ENCODE assay signal across 12 cellular contexts in the genomic region with DNA sequence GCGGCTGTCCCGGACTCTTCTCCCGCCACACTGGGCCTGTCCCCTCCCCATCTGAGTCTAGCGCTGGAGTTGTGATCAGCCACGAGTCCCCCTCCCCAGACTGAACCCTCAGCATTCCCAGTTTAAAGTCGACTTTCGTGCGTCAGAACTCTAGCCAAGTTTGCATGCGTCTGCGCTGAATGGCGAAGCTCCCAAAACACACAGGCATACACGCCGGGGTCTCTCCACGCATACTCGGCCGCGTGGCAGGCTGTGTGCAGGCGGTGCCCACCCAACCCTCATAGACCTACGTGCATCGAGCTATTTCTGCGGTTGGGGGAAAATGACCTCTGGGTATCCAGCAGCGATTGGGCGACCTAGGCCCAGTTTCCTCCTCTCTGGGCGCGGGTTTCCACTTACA. TPM values are rescaled to one million over a fixed set of nuclear protein-coding genes. Genes with fewer than 3 reads are reported as not detected.
DNase-seq lines count a peak whose midpoint lies in the region; ATAC-seq, FAIRE-seq and TF ChIP-seq lines count a peak whose summit lies in the region.
"Had no signal": no experiment of that assay in that cellular context is flagged by ENCODE, and none has a peak within 500 bp of the region (broad histone marks: within the 10 kb centered on the region; RNA-seq: fewer than 3 reads in every experiment).

No MANE protein-coding gene starts in this region.

- 3 to 6% (median 3%) methylated on average over 25 of the region's 25 CpGs for WGBS in psoas muscle, 3 donors

- no peak for FAIRE-seq in GM12891 (lab: Jason Lieb, UNC)
- FAIRE-seq: urothelium cell line had no signal

- H3K27me3 Mint-ChIP-seq in activated CD4-positive, alpha-beta T cell treated with anti-CD3 and anti-CD28 coated beads, Interleukin-2, amount 10 ng/mL, durations not matched to agents 24 days and 14 days = peaks cover 68% of the 10 kb centered on the region
- H3K27me3 Mint-ChIP-seq in activated CD4-positive, alpha-beta T cell treated with anti-CD3 and anti-CD28 coated beads, Interleukin-2, amount 10 ng/mL, durations not matched to agents 7 days and 5 days = peaks cover 73% of the 10 kb centered on the region
- peaks cover 72 to 83% of the 10 kb centered on the region in 2 donors for H3K27me3 Mint-ChIP-seq in effector memory CD8-positive, alpha-beta T cell

- TF ChIP-seq CTCF in psoas muscle (IDR thresholded peaks at IDR 0.05) (no peak), uterus (IDR thresholded peaks at IDR 0.05) (no peak)

- H3K4me3 Mint-ChIP-seq in activated CD4-positive, alpha-beta T cell treated with anti-CD3 and anti-CD28 coated beads, Interleukin-2, amount 10 ng/mL, durations not matched to agents 24 days and 14 days = peak overlapping the region; percentile 73
- no peak overlapping the region for H3K4me3 Mint-ChIP-seq in activated CD4-positive, alpha-beta T cell treated with anti-CD3 and anti-CD28 coated beads, Interleukin-2, amount 10 ng/mL, durations not matched to agents 7 days and 5 days
- peak overlapping the region; percentile 56 to 69 for H3K4me3 Mint-ChIP-seq in effector memory CD8-positive, alpha-beta T cell

- H3K9me3 Mint-ChIP-seq in activated CD4-positive, alpha-beta T cell treated with anti-CD3 and anti-CD28 coated beads, Interleukin-2, amount 10 ng/mL, durations not matched to agents 24 days and 14 days = no peaks in the 10 kb centered on the region
- peaks cover 1% of the 10 kb centered on the region for H3K9me3 Mint-ChIP-seq in activated CD4-positive, alpha-beta T cell treated with anti-CD3 and anti-CD28 coated beads, Interleukin-2, amount 10 ng/mL, durations not matched to agents 7 days and 5 days
- no peaks in the 10 kb centered on the region for H3K9me3 Mint-ChIP-seq in effector memory CD8-positive, alpha-beta T cell
- H3K9me3 Mint-ChIP-seq: T-helper 1 cell treated with Interleukin-12 subunit alpha and Interleukin-12 subunit beta and Interleukin-4 antibody, amounts not matched to agents 30 μg/mL and 1 μg/mL, for 36 hours had no signal

- CTCF ChIA-PET in activated CD4-positive, alpha-beta T cell treated with anti-CD3 and anti-CD28 coated beads, Interleukin-2, amount 10 ng/mL, durations not matched to agents 7 days and 5 days (lab: Charles Lee) = interaction anchor here (1.1 to 1.5 kb wide), 4 partner anchors 12 to 116 kb away, joined by 3 to 10 read pairs (median 6); no protein-coding TSS in a partner anchor

- H3K4me3 ChIP-seq in HUES48 (ENCODE audit: low read depth, low read length) (peak overlapping the region; percentile 56), psoas muscle (peak overlapping the region; percentile 34), uterus (no peak overlapping the region)
- H3K4me3 ChIP-seq: cardiac muscle cell had no signal

- no peak overlapping the region for H3K27ac Mint-ChIP-seq in activated CD4-positive, alpha-beta T cell treated with anti-CD3 and anti-CD28 coated beads, Interleukin-2, amount 10 ng/mL, durations not matched to agents 24 days and 14 days
- no peak overlapping the region for H3K27ac Mint-ChIP-seq in activated CD4-positive, alpha-beta T cell treated with anti-CD3 and anti-CD28 coated beads, Interleukin-2, amount 10 ng/mL, durations not matched to agents 7 days and 5 days
- H3K27ac Mint-ChIP-seq in effector memory CD8-positive, alpha-beta T cell = no peak overlapping the region

- no peak for TF ChIP-seq POLR2A in uterus (IDR thresholded peaks at IDR 0.05)
- no peak for TF ChIP-seq POLR2A in GM12891 (IDR thresholded peaks at IDR 0.05; ENCODE audit: low read depth, low read length)

- H3K9me3 ChIP-seq in HUES48 (ENCODE audit: control insufficient read depth, insufficient read depth, low read length) (no peaks in the 10 kb centered on the region), psoas muscle (no peaks in the 10 kb centered on the region), uterus (no peaks in the 10 kb centered on the region)

- peaks cover 10% of the 10 kb centered on the region for H3K4me1 Mint-ChIP-seq in activated CD4-positive, alpha-beta T cell treated with anti-CD3 and anti-CD28 coated beads, Interleukin-2, amount 10 ng/mL, durations not matched to agents 24 days and 14 days
- H3K4me1 Mint-ChIP-seq in activated CD4-positive, alpha-beta T cell treated with anti-CD3 and anti-CD28 coated beads, Interleukin-2, amount 10 ng/mL, durations not matched to agents 7 days and 5 days = peaks cover 26% of the 10 kb centered on the region
- H3K4me1 Mint-ChIP-seq in effector memory CD8-positive, alpha-beta T cell (ENCODE audit: low read depth in 2 of 2) = peaks cover 19 to 24% of the 10 kb centered on the region in 2 donors

- intact Hi-C loops in activated CD4-positive, alpha-beta T cell treated with anti-CD3 and anti-CD28 coated beads, Interleukin-2, amount 10 ng/mL, durations not matched to agents 24 days and 14 days (cut with micrococcal nuclease) = loop anchor here (1.0 to 2.0 kb wide), 4 partner anchors 12 to 426 kb away; no protein-coding TSS in a partner anchor
- intact Hi-C loops in psoas muscle (cut with DNase I) (loop anchor here (1.0 to 10.0 kb wide), 3 partner anchors 424 to 831 kb away; no protein-coding TSS in a partner anchor), uterus (cut with DNase I; ENCODE audit: low total_unique reads) (loop anchor here (10.0 kb wide), 1 partner anchor 421 kb away; no protein-coding TSS in a partner anchor)

- H3K9ac ChIP-seq in HUES48 (ENCODE audit: low read depth, low read length) = no peak overlapping the region

- no peak for DNase-seq in activated CD4-positive, alpha-beta T cell treated with anti-CD3 and anti-CD28 coated beads, Interleukin-2, amount 10 ng/mL, durations not matched to agents 24 days and 14 days
- DNase-seq in activated CD4-positive, alpha-beta T cell treated with anti-CD3 and anti-CD28 coated beads, Interleukin-2, amount 10 ng/mL, durations not matched to agents 7 days and 5 days = no peak
- DNase-seq in effector memory CD8-positive, alpha-beta T cell = no peak
- DNase-seq in psoas muscle (no peak), uterus (no peak), GM12891 (ENCODE audit: insufficient read length, low spot score) (no peak), midbrain (lab: John Stamatoyannopoulos, UW) (no peak)

- peaks cover 100% of the 10 kb centered on the region for H3K27me3 ChIP-seq in HUES48 (ENCODE audit: control insufficient read depth, insufficient read depth, low read length)
- peaks cover 0 to 98% (median 53%) of the 10 kb centered on the region in 3 donors for H3K27me3 ChIP-seq in psoas muscle (ENCODE audit: insufficient read depth in 3 of 3, low read length in 2 of 3)
- peaks cover 9 to 67% of the 10 kb centered on the region in 2 donors for H3K27me3 ChIP-seq in uterus

- H3K27ac ChIP-seq in HUES48 (ENCODE audit: low read depth, low read length) (no peak overlapping the region), psoas muscle (no peak overlapping the region), uterus (no peak overlapping the region)
- H3K27ac ChIP-seq: cardiac muscle cell had no signal

- peaks cover 19% of the 10 kb centered on the region for H3K4me1 ChIP-seq in HUES48 (ENCODE audit: control insufficient read depth, insufficient read depth, low read length)
- peaks cover 29% of the 10 kb centered on the region for H3K4me1 ChIP-seq in psoas muscle
- peaks cover 0 to 29% of the 10 kb centered on the region in 2 donors for H3K4me1 ChIP-seq in uterus

- no peak for ATAC-seq in effector memory CD8-positive, alpha-beta T cell (replicated peaks)
- no peak for ATAC-seq in psoas muscle

- POLR2A ChIA-PET in activated CD4-positive, alpha-beta T cell treated with anti-CD3 and anti-CD28 coated beads, Interleukin-2, amount 10 ng/mL, durations not matched to agents 7 days and 5 days (lab: Charles Lee) = no interaction called here

- peaks cover 2% of the 10 kb centered on the region for H3K36me3 Mint-ChIP-seq in activated CD4-positive, alpha-beta T cell treated with anti-CD3 and anti-CD28 coated beads, Interleukin-2, amount 10 ng/mL, durations not matched to agents 24 days and 14 days (ENCODE audit: low read depth)
- H3K36me3 Mint-ChIP-seq in activated CD4-positive, alpha-beta T cell treated with anti-CD3 and anti-CD28 coated beads, Interleukin-2, amount 10 ng/mL, durations not matched to agents 7 days and 5 days (ENCODE audit: low read depth) = peaks cover 4% of the 10 kb centered on the region
- peaks cover 15% of the 10 kb centered on the region for H3K36me3 Mint-ChIP-seq in effector memory CD8-positive, alpha-beta T cell (ENCODE audit: insufficient read depth)

- no peaks in the 10 kb centered on the region for H3K36me3 ChIP-seq in HUES48 (ENCODE audit: control insufficient read depth, insufficient read depth, low read length)
- no peaks in the 10 kb centered on the region for H3K36me3 ChIP-seq in psoas muscle (ENCODE audit: insufficient read depth in 1 of 2, low read depth in 1 of 2)
- H3K36me3 ChIP-seq in uterus = no peaks in the 10 kb centered on the region
- H3K36me3 ChIP-seq: cardiac muscle cell had no signal

TF ChIP-seq in GM12891, 5 proteins besides CTCF, POLR2A, EP300 and RAD21:
- TF ChIP-seq POU2F2 (IDR thresholded peaks at IDR 0.05; ENCODE audit: low read depth, low read length) = no peak
TF ChIP-seq in GM12891: peak in this region for 0.

RNA-seq across cellular contexts. Expression of gene HMX3, which starts 2.3 kb away (rescaled TPM):
- not detected in 2 replicates for total RNA-seq in activated CD4-positive, alpha-beta T cell treated with anti-CD3 and anti-CD28 coated beads, Interleukin-2, amount 10 ng/mL, durations not matched to agents 24 days and 14 days
- total RNA-seq in activated CD4-positive, alpha-beta T cell treated with anti-CD3 and anti-CD28 coated beads, Interleukin-2, amount 10 ng/mL, durations not matched to agents 7 days and 5 days = not detected
- total RNA-seq in psoas muscle (not detected), uterus (not detected)
- polyA plus RNA-seq in psoas muscle = not detected
- polyA plus RNA-seq in GM12891 (2012; ENCODE audit: low read depth, missing spikeins) = 15.9 TPM
- total RNA-seq: cardiac muscle cell had no signal
- polyA plus RNA-seq: cardiac muscle cell had no signal

RNA-seq across cellular contexts. Expression of gene HMX2, which starts 14.4 kb away (rescaled TPM):
- total RNA-seq in activated CD4-positive, alpha-beta T cell treated with anti-CD3 and anti-CD28 coated beads, Interleukin-2, amount 10 ng/mL, durations not matched to agents 24 days and 14 days = not detected in 2 replicates
- total RNA-seq in activated CD4-positive, alpha-beta T cell treated with anti-CD3 and anti-CD28 coated beads, Interleukin-2, amount 10 ng/mL, durations not matched to agents 7 days and 5 days = not detected
- not detected for total RNA-seq in psoas muscle
- not detected for polyA plus RNA-seq in psoas muscle
- not detected for total RNA-seq in uterus
- polyA plus RNA-seq in GM12891 (2012; ENCODE audit: low read depth, missing spikeins) = 14.7 TPM
- total RNA-seq: cardiac muscle cell, left lobe of liver had no signal
- polyA plus RNA-seq: cardiac muscle cell had no signal

RNA-seq across cellular contexts. Expression of gene BUB3, which starts 20.7 kb away (rescaled TPM):
- 186 and 193 TPM in 2 replicates for total RNA-seq in activated CD4-positive, alpha-beta T cell treated with anti-CD3 and anti-CD28 coated beads, Interleukin-2, amount 10 ng/mL, durations not matched to agents 24 days and 14 days
- 100 to 1,000 TPM; 224 to 255 TPM for total RNA-seq in activated CD4-positive, alpha-beta T cell treated with anti-CD3 and anti-CD28 coated beads, Interleukin-2, amount 10 ng/mL, durations not matched to agents 7 days and 5 days
- total RNA-seq in psoas muscle (10 to 100 TPM; 28.6 to 35.3 (median 31.2) TPM), uterus (100 to 1,000 TPM in 2 of 4 donors, 10 to 100 TPM in 2; 57.2 to 156 (median 99.4) TPM)
- polyA plus RNA-seq in psoas muscle = 10 to 100 TPM; 32.9 to 67.3 (median 49.1) TPM
- 181 TPM for polyA plus RNA-seq in GM12891 (2012; ENCODE audit: low read depth, missing spikeins)

Comparison
In these comparisons a context has a peak if more than half of its experiments do, and no peak if none do; other contexts are left out.
1. H3K4me3 ChIP-seq: peak in HUES48 (single experiment) and psoas muscle (single experiment); none in uterus (0 of 2).